11 cellular contexts compared by ENCODE assay signal in genomic region chr1:159800177-159800935, GRCh38. TPM values are rescaled to one million over a fixed set of nuclear protein-coding genes. Genes with fewer than 3 reads are reported as not detected.
DNase-seq lines count a peak whose midpoint lies in the region; ATAC-seq and TF ChIP-seq lines count a peak whose summit lies in the region.
"Had no signal": no experiment of that assay in that cellular context is flagged by ENCODE, and none has a peak within 500 bp of the region (broad histone marks: within the 10 kb centered on the region; RNA-seq: fewer than 3 reads in every experiment).

No MANE protein-coding gene starts in this region.

- POLR2A ChIA-PET in OCI-LY7 (lab: Charles Lee): no interaction called here

- intact Hi-C loops in OCI-LY7 (cut with micrococcal nuclease; ENCODE audit: unreplicated experiment): no loop called here
- intact Hi-C loops in tibial artery (cut with DNase I; ENCODE audit: low total_unique reads): no loop called here

- H3K4me2 ChIP-seq in OCI-LY7 (ENCODE audit: low read length): no peak overlapping the region

- no peaks in the 10 kb centered on the region for H3K9me2 ChIP-seq in OCI-LY7 (ENCODE audit: insufficient read depth, low read length)

- H3K4me3 ChIP-seq in OCI-LY7 (ENCODE audit: low read depth, low read length, poor library complexity, severe bottlenecking) (no peak overlapping the region), tibial artery (no peak overlapping the region)
- H3K4me3 ChIP-seq: uterus had no signal

- CTCF ChIA-PET in OCI-LY7 (lab: Charles Lee; ENCODE audit: unreplicated experiment): interaction anchor here (3.5 kb wide), 1 partner anchor 91 kb away, joined by 30 read pairs; no protein-coding TSS in a partner anchor

- peak; percentile 27 for DNase-seq in activated CD8-positive, alpha-beta memory T cell treated with anti-CD3 and anti-CD28 coated beads, Interleukin-2, amount 50 U/mL, for 4 hours
- peak; percentile 14 to 21 for DNase-seq in stimulated activated CD8-positive, alpha-beta memory T cell treated with anti-CD3 and anti-CD28 coated beads, Interleukin-4, amount 100 ng/mL, for 1 hour (ENCODE audit: low read depth in 2 of 2, low spot score in 1 of 2)
- DNase-seq in OCI-LY7 (ENCODE audit: low spot score): no peak
- no peak for DNase-seq in tibial artery
- no peak for DNase-seq in cerebellar nuclear complex (lab: John Stamatoyannopoulos, UW)
- DNase-seq in activated CD4-positive, CD25-positive, alpha-beta regulatory T cell (lab: John Stamatoyannopoulos, UW): no peak
- DNase-seq: uterus, WERI-Rb-1 had no signal

- no peaks in the 10 kb centered on the region for H3K4me1 ChIP-seq in OCI-LY7 (ENCODE audit: insufficient read depth, low read length, poor library complexity, severe bottlenecking)
- peaks cover 0 to 8% (median 2%) of the 10 kb centered on the region in 4 donors for H3K4me1 ChIP-seq in tibial artery
- H3K4me1 ChIP-seq: uterus had no signal

- H3K36me3 ChIP-seq in OCI-LY7 (ENCODE audit: insufficient read depth, low read length): no peaks in the 10 kb centered on the region
- no peaks in the 10 kb centered on the region for H3K36me3 ChIP-seq in tibial artery
- H3K36me3 ChIP-seq: uterus, WERI-Rb-1 had no signal

- ATAC-seq in GM18868 (IDR thresholded peaks at IDR 0.05; ENCODE audit: unreplicated experiment): peak; percentile 86
- ATAC-seq in HG03432 (IDR thresholded peaks at IDR 0.05; ENCODE audit: unreplicated experiment): peak; percentile 72

- no peaks in the 10 kb centered on the region for H3K9me3 ChIP-seq in OCI-LY7 (ENCODE audit: low read length)
- no peaks in the 10 kb centered on the region for H3K9me3 ChIP-seq in tibial artery
- H3K9me3 ChIP-seq: uterus had no signal

- no peaks in the 10 kb centered on the region for H3K79me2 ChIP-seq in OCI-LY7 (ENCODE audit: insufficient read depth, low read depth, low read length)

- H4K20me1 ChIP-seq in OCI-LY7 (ENCODE audit: insufficient read depth, low read length): no peaks in the 10 kb centered on the region

- H3K27me3 ChIP-seq in tibial artery: peaks cover 0 to 7% of the 10 kb centered on the region in 2 donors
- H3K27me3 ChIP-seq: uterus had no signal

- TF ChIP-seq CTCF in OCI-LY7 (conservative IDR thresholded peaks at IDR 0.05; ENCODE audit: low read length) (no peak), tibial artery (IDR thresholded peaks at IDR 0.05) (no peak)

- H3K27ac ChIP-seq in OCI-LY7 (ENCODE audit: low read depth, low read length, poor library complexity, severe bottlenecking) (no peak overlapping the region), tibial artery (no peak overlapping the region)
- H3K27ac ChIP-seq: uterus, WERI-Rb-1 had no signal

- no TSS peak for BruUV-seq in OCI-LY7 (replicated peaks; lab: Mats Ljungman, UMichigan)

- no peak overlapping the region for H2AFZ ChIP-seq in OCI-LY7 (ENCODE audit: low read length)

RNA-seq across cellular contexts. Expression of gene FCRL6, which starts 1.8 kb away (rescaled TPM):
- total RNA-seq in OCI-LY7 (2014; rRNA removed; shearing (Covaris generic)): not detected in 2 replicates
- not detected in 2 replicates for total RNA-seq in OCI-LY7 (2022)
- total RNA-seq: dermis microvascular lymphatic vessel endothelial cell had no signal

RNA-seq across cellular contexts. Expression of gene DUSP23, which starts 19.6 kb away (rescaled TPM):
- total RNA-seq in OCI-LY7 (2014; rRNA removed; shearing (Covaris generic)): 1.2 and 3.7 TPM in 2 replicates
- total RNA-seq in OCI-LY7 (2022): 1.5 and 2.0 TPM in 2 replicates

RNA-seq across cellular contexts. Expression of gene SLAMF8, which starts 26.3 kb away (rescaled TPM):
- not detected in 2 replicates for total RNA-seq in OCI-LY7 (2014; rRNA removed; shearing (Covaris generic))
- total RNA-seq in OCI-LY7 (2022): not detected in 2 replicates
- total RNA-seq: dermis microvascular lymphatic vessel endothelial cell had no signal

Comparison
In these comparisons a context has a peak if more than half of its experiments do, and no peak if none do; other contexts are left out.
1. DNase-seq: peak in activated CD8-positive, alpha-beta memory T cell treated with anti-CD3 and anti-CD28 coated beads, Interleukin-2, amount 50 U/mL, for 4 hours (single experiment) and stimulated activated CD8-positive, alpha-beta memory T cell treated with anti-CD3 and anti-CD28 coated beads, Interleukin-4, amount 100 ng/mL, for 1 hour (2 of 2); none in OCI-LY7 (single experiment), tibial artery (0 of 2), cerebellar nuclear complex (0 of 2) and activated CD4-positive, CD25-positive, alpha-beta regulatory T cell (0 of 4).